ENCODE assay signal across 23 cellular contexts in the genomic region with DNA sequence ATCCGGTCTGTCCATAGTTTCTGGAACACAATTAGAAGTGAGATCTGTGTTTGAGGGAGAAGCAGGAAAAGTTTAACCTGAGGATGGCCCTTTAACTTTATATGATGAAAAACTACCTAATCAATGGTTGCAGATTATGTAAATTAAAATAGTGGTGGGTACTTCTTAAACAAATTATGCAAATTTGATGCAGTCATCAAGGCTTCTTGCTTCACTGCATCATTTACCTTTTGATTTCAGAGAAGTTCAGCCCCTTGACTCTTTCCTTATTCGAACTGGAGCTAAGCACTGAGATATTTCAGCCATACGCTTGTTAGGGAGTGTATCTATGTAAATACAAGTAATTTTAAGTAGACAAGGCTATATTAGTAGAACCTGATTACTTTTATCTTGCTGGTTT.
DNase-seq lines count a peak whose midpoint lies in the region; ATAC-seq, FAIRE-seq and TF ChIP-seq lines count a peak whose summit lies in the region.
"Had no signal": no experiment of that assay in that cellular context is flagged by ENCODE, and none has a peak within 500 bp of the region (broad histone marks: within the 10 kb centered on the region; RNA-seq: fewer than 3 reads in every experiment).

No MANE protein-coding gene starts in this region.

- no peak for TF ChIP-seq CTCF in activated CD8-positive, alpha-beta T cell treated with anti-CD3 and anti-CD28 coated beads for 36 hours (IDR thresholded peaks at IDR 0.05)
- TF ChIP-seq CTCF in HFFc6 (IDR thresholded peaks at IDR 0.05): no peak
- TF ChIP-seq CTCF in astrocyte (IDR thresholded peaks at IDR 0.05; ENCODE audit: insufficient read depth, low read depth, low read length): no peak

- no peak overlapping the region for H3K9ac ChIP-seq in astrocyte (ENCODE audit: low read length)

- H3K27me3 ChIP-seq in astrocyte (ENCODE audit: insufficient read depth, low read length) (no peaks in the 10 kb centered on the region), neuron (ENCODE audit: insufficient read depth, low read length) (no peaks in the 10 kb centered on the region)
- H3K27me3 ChIP-seq: BE2C, dorsolateral prefrontal cortex, Peyer's patch, upper lobe of right lung had no signal

- H3K27ac ChIP-seq in astrocyte (ENCODE audit: low read depth, low read length): no peak overlapping the region
- H3K27ac ChIP-seq: A549, Peyer's patch, psoas muscle, upper lobe of right lung had no signal

- H2AFZ ChIP-seq in astrocyte (ENCODE audit: low read depth, low read length) (no peak overlapping the region), neuron (ENCODE audit: low read depth, low read length) (no peak overlapping the region)

- no peaks in the 10 kb centered on the region for H3K9me3 ChIP-seq in astrocyte (ENCODE audit: insufficient read depth, low read depth, low read length)
- H3K9me3 ChIP-seq in neuron (ENCODE audit: low read length): no peaks in the 10 kb centered on the region
- H3K9me3 ChIP-seq: A549, BE2C, HAP-1, Peyer's patch, psoas muscle, upper lobe of right lung had no signal

- peaks cover 34% of the 10 kb centered on the region for H3K36me3 Mint-ChIP-seq in activated CD8-positive, alpha-beta T cell treated with anti-CD3 and anti-CD28 coated beads for 36 hours (ENCODE audit: low read depth)
- peaks cover 38% of the 10 kb centered on the region for H3K36me3 Mint-ChIP-seq in activated CD8-positive, alpha-beta T cell treated with anti-CD3 and anti-CD28 coated beads, Interleukin-2, amount 10 ng/mL, durations not matched to agents 7 days and 5 days (ENCODE audit: low read depth)
- H3K36me3 Mint-ChIP-seq in HFFc6 (ENCODE audit: low read depth) (no peaks in the 10 kb centered on the region; the same call in 1 of the 2 replicates), astrocyte (ENCODE audit: low read depth, unreplicated experiment) (no peaks in the 10 kb centered on the region)

- POLR2A ChIA-PET in activated CD8-positive, alpha-beta T cell treated with anti-CD3 and anti-CD28 coated beads for 36 hours (lab: Charles Lee): interaction anchor here (0.6 to 1.0 kb wide), 2 partner anchors 13 to 26 kb away, joined by 3 read pairs; no protein-coding TSS in a partner anchor
- POLR2A ChIA-PET in activated CD8-positive, alpha-beta T cell treated with anti-CD3 and anti-CD28 coated beads, Interleukin-2, amount 10 ng/mL, durations not matched to agents 7 days and 5 days (lab: Charles Lee): no interaction called here

- H3K9me3 Mint-ChIP-seq in activated CD8-positive, alpha-beta T cell treated with anti-CD3 and anti-CD28 coated beads for 36 hours: peaks cover 1% of the 10 kb centered on the region
- H3K9me3 Mint-ChIP-seq in activated CD8-positive, alpha-beta T cell treated with anti-CD3 and anti-CD28 coated beads, Interleukin-2, amount 10 ng/mL, durations not matched to agents 7 days and 5 days (ENCODE audit: insufficient read depth): no peaks in the 10 kb centered on the region
- H3K9me3 Mint-ChIP-seq in HFFc6: no peaks in the 10 kb centered on the region
- H3K9me3 Mint-ChIP-seq in astrocyte (ENCODE audit: unreplicated experiment): peaks cover 1% of the 10 kb centered on the region

- no peak for FAIRE-seq in astrocyte (lab: Jason Lieb, UNC)
- FAIRE-seq: A549, keratinocyte had no signal

- CTCF ChIA-PET in activated CD8-positive, alpha-beta T cell treated with anti-CD3 and anti-CD28 coated beads for 36 hours (lab: Charles Lee): interaction anchor here (1.3 kb wide), 1 partner anchor 121 kb away, joined by 3 read pairs; no protein-coding TSS in a partner anchor
- CTCF ChIA-PET in activated CD8-positive, alpha-beta T cell treated with anti-CD3 and anti-CD28 coated beads, Interleukin-2, amount 10 ng/mL, durations not matched to agents 7 days and 5 days (lab: Charles Lee): interaction anchor here (1.1 to 1.5 kb wide), 3 partner anchors 10 to 15 kb away, joined by 4 to 6 read pairs (median 5); no protein-coding TSS in a partner anchor

- no peaks in the 10 kb centered on the region for H3K36me3 ChIP-seq in astrocyte (ENCODE audit: insufficient read depth, low read length)
- H3K36me3 ChIP-seq in neuron (ENCODE audit: insufficient read depth, low read length): no peaks in the 10 kb centered on the region
- H3K36me3 ChIP-seq: BE2C, HAP-1, Peyer's patch, upper lobe of right lung had no signal

- peaks cover 91% of the 10 kb centered on the region for H3K4me1 Mint-ChIP-seq in activated CD8-positive, alpha-beta T cell treated with anti-CD3 and anti-CD28 coated beads for 36 hours (ENCODE audit: low read depth)
- H3K4me1 Mint-ChIP-seq in activated CD8-positive, alpha-beta T cell treated with anti-CD3 and anti-CD28 coated beads, Interleukin-2, amount 10 ng/mL, durations not matched to agents 7 days and 5 days (ENCODE audit: low read depth): peaks cover 81% of the 10 kb centered on the region
- H3K4me1 Mint-ChIP-seq in HFFc6 (ENCODE audit: low read depth) (peaks cover 58% of the 10 kb centered on the region), astrocyte (ENCODE audit: low read depth, unreplicated experiment) (peaks cover 34% of the 10 kb centered on the region)

- H3K4me1 ChIP-seq in astrocyte (ENCODE audit: insufficient read depth, low read length): peaks cover 26% of the 10 kb centered on the region
- H3K4me1 ChIP-seq in neuron (ENCODE audit: insufficient read depth, low read length): peaks cover 34% of the 10 kb centered on the region
- H3K4me1 ChIP-seq: BE2C had no signal

- H3K27ac Mint-ChIP-seq in activated CD8-positive, alpha-beta T cell treated with anti-CD3 and anti-CD28 coated beads for 36 hours: peak overlapping the region; percentile 79
- H3K27ac Mint-ChIP-seq in activated CD8-positive, alpha-beta T cell treated with anti-CD3 and anti-CD28 coated beads, Interleukin-2, amount 10 ng/mL, durations not matched to agents 7 days and 5 days: no peak overlapping the region
- H3K27ac Mint-ChIP-seq in HFFc6: peak overlapping the region; percentile 9; the same call in 1 of the 2 replicates
- peak overlapping the region; percentile 54 for H3K27ac Mint-ChIP-seq in astrocyte (ENCODE audit: unreplicated experiment)

- peak overlapping the region; percentile 15 for H3K4me3 Mint-ChIP-seq in activated CD8-positive, alpha-beta T cell treated with anti-CD3 and anti-CD28 coated beads for 36 hours
- H3K4me3 Mint-ChIP-seq in activated CD8-positive, alpha-beta T cell treated with anti-CD3 and anti-CD28 coated beads, Interleukin-2, amount 10 ng/mL, durations not matched to agents 7 days and 5 days: no peak overlapping the region
- H3K4me3 Mint-ChIP-seq in HFFc6 (no peak overlapping the region), astrocyte (ENCODE audit: unreplicated experiment) (no peak overlapping the region)

- H3K27me3 Mint-ChIP-seq in activated CD8-positive, alpha-beta T cell treated with anti-CD3 and anti-CD28 coated beads for 36 hours: no peaks in the 10 kb centered on the region
- no peaks in the 10 kb centered on the region for H3K27me3 Mint-ChIP-seq in activated CD8-positive, alpha-beta T cell treated with anti-CD3 and anti-CD28 coated beads, Interleukin-2, amount 10 ng/mL, durations not matched to agents 7 days and 5 days (ENCODE audit: low read depth)
- H3K27me3 Mint-ChIP-seq in HFFc6 (ENCODE audit: insufficient read depth): no peaks in the 10 kb centered on the region; the same call in 1 of the 2 replicates
- no peaks in the 10 kb centered on the region for H3K27me3 Mint-ChIP-seq in astrocyte (ENCODE audit: low read depth, unreplicated experiment)

- H3K4me2 ChIP-seq in astrocyte (ENCODE audit: low read length): no peak overlapping the region
- H3K4me2 ChIP-seq: A549 had no signal

- peaks cover 97% of the 10 kb centered on the region for H3K79me2 ChIP-seq in astrocyte (ENCODE audit: insufficient read depth, low read length)

- intact Hi-C loops in activated CD8-positive, alpha-beta T cell treated with anti-CD3 and anti-CD28 coated beads for 36 hours (cut with micrococcal nuclease): no loop called here

- peaks cover 89% of the 10 kb centered on the region for H4K20me1 ChIP-seq in astrocyte (ENCODE audit: insufficient read depth, low read length)

- no peak for DNase-seq in activated CD8-positive, alpha-beta T cell treated with anti-CD3 and anti-CD28 coated beads for 36 hours
- no peak for DNase-seq in activated CD8-positive, alpha-beta T cell treated with anti-CD3 and anti-CD28 coated beads, Interleukin-2, amount 10 ng/mL, durations not matched to agents 7 days and 5 days
- DNase-seq in HFFc6: no peak
- DNase-seq in astrocyte (ENCODE audit: low read depth): no peak
- DNase-seq: activated gamma-delta T cell treated with Interleukin-2 at 50 U/mL for 16 hours; BE2C; COR-L47; DND-41; dorsolateral prefrontal cortex; NCI-H1092; NCI-H187 treated with DMSO at 0.1 percent for 48 hours; NCI-H524 treated with DMSO at 0.1 percent for 48 hours; Peyer's patch; psoas muscle; stimulated activated CD8-positive, alpha-beta memory T cell treated with anti-CD3 and anti-CD28 coated beads, Interleukin-4, amount 100 ng/mL, for 48 hours; upper lobe of right lung had no signal

- no peak for ATAC-seq in activated CD8-positive, alpha-beta T cell treated with anti-CD3 and anti-CD28 coated beads for 36 hours
- no peak for ATAC-seq in activated CD8-positive, alpha-beta T cell treated with anti-CD3 and anti-CD28 coated beads, Interleukin-2, amount 10 ng/mL, durations not matched to agents 7 days and 5 days
- ATAC-seq in GM18909 (IDR thresholded peaks at IDR 0.05; ENCODE audit: poor library complexity, unreplicated experiment) (no peak), HG03108 (IDR thresholded peaks at IDR 0.05; ENCODE audit: unreplicated experiment) (no peak), GM21528 (IDR thresholded peaks at IDR 0.05; ENCODE audit: low FRiP score, unreplicated experiment) (no peak)
- ATAC-seq: A549, psoas muscle, upper lobe of right lung had no signal

- H3K4me3 ChIP-seq in astrocyte (ENCODE audit: insufficient read depth, low read depth, low read length) (no peak overlapping the region), neuron (ENCODE audit: low read length) (peak overlapping the region; percentile 46)
- H3K4me3 ChIP-seq: A549, dorsolateral prefrontal cortex, HAP-1, Peyer's patch, psoas muscle, upper lobe of right lung had no signal
